In the genomic region with DNA sequence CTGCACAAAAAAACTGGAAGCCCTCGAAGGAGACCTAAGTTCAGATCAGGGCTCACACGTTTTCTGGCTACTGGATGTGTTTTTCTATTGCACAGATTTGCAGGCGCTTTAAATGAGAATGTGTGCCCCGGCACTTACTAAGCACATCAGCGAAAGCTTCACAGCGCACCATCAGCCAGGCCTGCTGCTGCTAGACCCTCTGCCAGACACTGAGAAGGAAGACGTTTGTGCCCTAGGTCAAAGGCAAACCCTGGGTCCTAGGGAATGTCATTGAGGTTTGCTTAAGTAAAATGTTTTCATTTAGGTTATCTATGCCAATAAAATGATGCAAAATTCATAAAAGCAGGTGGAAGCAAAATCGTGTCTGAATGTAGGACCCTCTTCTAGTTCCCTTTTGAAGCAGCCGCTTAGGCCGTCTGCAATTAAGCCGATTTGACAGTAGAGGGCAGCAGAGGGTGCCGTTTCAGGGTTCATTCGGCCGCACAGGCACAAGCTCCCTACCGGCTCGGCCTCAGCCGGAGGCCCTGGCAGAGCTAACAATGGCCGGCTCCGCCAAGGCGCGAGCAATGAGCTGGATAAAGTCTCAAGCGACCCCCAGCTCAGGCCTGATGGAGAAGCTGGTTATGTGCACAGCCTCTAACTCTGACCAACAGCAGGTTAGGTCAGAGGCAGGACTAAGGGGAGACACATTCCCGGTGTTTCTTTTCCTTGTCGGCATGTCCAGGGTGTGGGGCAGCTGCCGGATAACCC, we compare ENCODE assay signal across 8 cellular contexts.
DNase-seq lines count a peak whose midpoint lies in the region; ATAC-seq and TF ChIP-seq lines count a peak whose summit lies in the region.

No MANE protein-coding gene starts in this region.

- DNase-seq in CD8-positive, alpha-beta T cell, result peak in 6 of 7 experiments; percentile 7 to 52 (median 40)
- peak; percentile 63 for DNase-seq in NOMO-1 treated with dmso at 0.1 percent for 144 hours (lab: John Stamatoyannopoulos, UW; ENCODE audit: unreplicated experiment)
- DNase-seq in activated T-cell treated with anti-CD3 and anti-CD28 coated beads for 4 hours, result peak; percentile 31
- DNase-seq in fibroblast of pulmonary artery (ENCODE audit: low read depth), result peak; percentile 81

- no peak overlapping the region for H3K4me3 Mint-ChIP-seq in CD8-positive, alpha-beta T cell
- no peak overlapping the region for H3K4me3 Mint-ChIP-seq in nephron

- WGBS in HUES64, result 37% methylated on average over 25 of the region's 25 CpGs

- no peak overlapping the region for H3K27ac Mint-ChIP-seq in CD8-positive, alpha-beta T cell
- no peak overlapping the region for H3K27ac Mint-ChIP-seq in nephron

- POLR2A ChIA-PET in CD8-positive, alpha-beta T cell (lab: Charles Lee), result no interaction called here

- peaks cover 3% of the 10 kb centered on the region for H3K4me1 ChIP-seq in CD8-positive, alpha-beta T cell (ENCODE audit: insufficient read depth, low read length)
- peaks cover 4% of the 10 kb centered on the region; the same call in 1 of the 2 replicates for H3K4me1 ChIP-seq in HUES64 (ENCODE audit: insufficient read depth, low read length)
- H3K4me1 ChIP-seq in stomach smooth muscle (ENCODE audit: control insufficient read depth, insufficient read depth, low read length), result peaks cover 6% of the 10 kb centered on the region

- no peaks in the 10 kb centered on the region for H3K27me3 ChIP-seq in CD8-positive, alpha-beta T cell (ENCODE audit: insufficient read depth, low read length)
- H3K27me3 ChIP-seq in HUES64 (ENCODE audit: insufficient read depth, low read length) (peaks cover 5% of the 10 kb centered on the region; the same call in 1 of the 2 replicates), stomach smooth muscle (ENCODE audit: control insufficient read depth in 1 of 2, insufficient read depth in 2 of 2, low read length in 2 of 2) (peaks cover 2 to 3% of the 10 kb centered on the region in 2 donors)

- H3K27ac ChIP-seq in CD8-positive, alpha-beta T cell (ENCODE audit: low read depth, low read length), result no peak overlapping the region
- H3K27ac ChIP-seq in HUES64 (ENCODE audit: low read depth, low read length) (no peak overlapping the region), stomach smooth muscle (ENCODE audit: low read length) (no peak overlapping the region)

- H3K36me3 Mint-ChIP-seq in CD8-positive, alpha-beta T cell, result no peaks in the 10 kb centered on the region
- no peaks in the 10 kb centered on the region for H3K36me3 Mint-ChIP-seq in nephron (ENCODE audit: low read depth)

- H3K9ac ChIP-seq in HUES64 (ENCODE audit: low read depth, low read length) (0 out of 2 replicates have a peak overlapping the region, but pooled peaks have one; percentile 6), stomach smooth muscle (ENCODE audit: low read length in 2 of 2) (no peak overlapping the region)

- H3K9me3 ChIP-seq in CD8-positive, alpha-beta T cell (ENCODE audit: low read length), result no peaks in the 10 kb centered on the region
- H3K9me3 ChIP-seq in HUES64 (ENCODE audit: insufficient read depth, low read depth, low read length) (0 out of 2 replicates have a peak, but pooled peaks cover 2% of the 10 kb centered on the region), stomach smooth muscle (ENCODE audit: control insufficient read depth in 2 of 2, low read length in 2 of 2) (no peaks in the 10 kb centered on the region)

- no peak overlapping the region for H3K4me3 ChIP-seq in CD8-positive, alpha-beta T cell (ENCODE audit: low read depth, low read length)
- H3K4me3 ChIP-seq in HUES64 (ENCODE audit: low read length), result no peak overlapping the region
- no peak overlapping the region for H3K4me3 ChIP-seq in fibroblast of pulmonary artery (replicated peaks; ENCODE audit: low read depth, low read length)
- H3K4me3 ChIP-seq in stomach smooth muscle (ENCODE audit: low read length in 2 of 2), result peak overlapping the region; percentile 48 to 61

- H3K27me3 Mint-ChIP-seq in CD8-positive, alpha-beta T cell (ENCODE audit: low read depth), result peaks cover 3% of the 10 kb centered on the region
- H3K27me3 Mint-ChIP-seq in nephron (ENCODE audit: low read depth), result peaks cover 17% of the 10 kb centered on the region

- CTCF ChIA-PET in CD8-positive, alpha-beta T cell (lab: Charles Lee), result interaction anchor here (0.7 to 3.1 kb wide), 8 partner anchors 8 to 912 kb away, joined by 3 to 13 read pairs (median 4); no protein-coding TSS in a partner anchor

- H3K9me3 Mint-ChIP-seq in CD8-positive, alpha-beta T cell, result no peaks in the 10 kb centered on the region
- H3K9me3 Mint-ChIP-seq in nephron, result no peaks in the 10 kb centered on the region

- ATAC-seq in CD8-positive, alpha-beta T cell, result no peak
- ATAC-seq in GM21367 (IDR thresholded peaks at IDR 0.05; ENCODE audit: unreplicated experiment), result peak; percentile 73

- H3K4me1 Mint-ChIP-seq in CD8-positive, alpha-beta T cell (ENCODE audit: low read depth), result peaks cover 1% of the 10 kb centered on the region
- H3K4me1 Mint-ChIP-seq in nephron, result peaks cover 4% of the 10 kb centered on the region

- no peaks in the 10 kb centered on the region for H3K36me3 ChIP-seq in CD8-positive, alpha-beta T cell (ENCODE audit: insufficient read depth, low read length)
- H3K36me3 ChIP-seq in HUES64 (ENCODE audit: insufficient read depth, low read length) (no peaks in the 10 kb centered on the region), stomach smooth muscle (ENCODE audit: control insufficient read depth in 2 of 2, insufficient read depth in 2 of 2, low read length in 2 of 2) (no peaks in the 10 kb centered on the region)

- intact Hi-C loops in CD8-positive, alpha-beta T cell (cut with DNase I, micrococcal nuclease), result loop anchor here (2.0 to 10.0 kb wide), 4 partner anchors 649 to 916 kb away; partner anchors contain the start of gene CST9 (in 1 of the 2)

- peak; percentile 71 for TF ChIP-seq CTCF in CD8-positive, alpha-beta T cell (IDR thresholded peaks at IDR 0.05)
- peak; percentile 89 for TF ChIP-seq CTCF in fibroblast of pulmonary artery (IDR thresholded peaks at IDR 0.05; ENCODE audit: low read length, missing control alignments)
- peak; percentile 90 to 93 (median 93) for TF ChIP-seq CTCF in nephron (IDR thresholded peaks at IDR 0.05; ENCODE audit: unreplicated experiment in 3 of 3)

Comparison
In these comparisons a context has a peak if more than half of its experiments do, and no peak if none do; other contexts are left out.
1. DNase-seq: peak in every context shown above with its lines; median percentile 81 in fibroblast of pulmonary artery; 63 in NOMO-1 treated with dmso at 0.1 percent for 144 hours; 40 in CD8-positive, alpha-beta T cell; 31 in activated T-cell treated with anti-CD3 and anti-CD28 coated beads for 4 hours.
2. H3K4me3 ChIP-seq: peak in stomach smooth muscle (2 of 2); none in CD8-positive, alpha-beta T cell (single experiment), HUES64 (single experiment) and fibroblast of pulmonary artery (single experiment).
3. Peak in every context shown above with its lines, with median percentiles within 50 percentile points of each other: CTCF ChIP-seq.